1 cellular context compared by ENCODE assay signal in genomic region chr3:31980530-31981205, GRCh38.
TF ChIP-seq lines count a peak whose summit lies in the region.

No MANE protein-coding gene starts in this region.

TF ChIP-seq in HepG2, 621 proteins besides CTCF, POLR2A, EP300 and RAD21 (continued from another document and continues in another):
- 0 out of 2 replicates have a peak, but pooled peaks have one; percentile 51 for TF ChIP-seq ZNF512B (CRISPR knock-in tag; IDR thresholded peaks at IDR 0.05; ENCODE audit: borderline replicate concordance)
- TF ChIP-seq ZNF616 (CRISPR knock-in tag; IDR thresholded peaks at IDR 0.05; ENCODE audit: low read depth) = no peak
- TF ChIP-seq TBX2 (CRISPR knock-in tag; IDR thresholded peaks at IDR 0.05; ENCODE audit: borderline replicate concordance) = peak; percentile 51; the same call in 1 of the 2 replicates
- TF ChIP-seq NCOR1 (IDR thresholded peaks at IDR 0.05; ENCODE audit: borderline replicate concordance, low read length) = no peak
- TF ChIP-seq FOXP1 (IDR thresholded peaks at IDR 0.05) = no peak
- TF ChIP-seq FOXP1 (CRISPR knock-in tag; IDR thresholded peaks at IDR 0.05) = no peak
- TF ChIP-seq MXD4 (CRISPR knock-in tag; IDR thresholded peaks at IDR 0.05) = no peak
- TF ChIP-seq, protein P1, sequence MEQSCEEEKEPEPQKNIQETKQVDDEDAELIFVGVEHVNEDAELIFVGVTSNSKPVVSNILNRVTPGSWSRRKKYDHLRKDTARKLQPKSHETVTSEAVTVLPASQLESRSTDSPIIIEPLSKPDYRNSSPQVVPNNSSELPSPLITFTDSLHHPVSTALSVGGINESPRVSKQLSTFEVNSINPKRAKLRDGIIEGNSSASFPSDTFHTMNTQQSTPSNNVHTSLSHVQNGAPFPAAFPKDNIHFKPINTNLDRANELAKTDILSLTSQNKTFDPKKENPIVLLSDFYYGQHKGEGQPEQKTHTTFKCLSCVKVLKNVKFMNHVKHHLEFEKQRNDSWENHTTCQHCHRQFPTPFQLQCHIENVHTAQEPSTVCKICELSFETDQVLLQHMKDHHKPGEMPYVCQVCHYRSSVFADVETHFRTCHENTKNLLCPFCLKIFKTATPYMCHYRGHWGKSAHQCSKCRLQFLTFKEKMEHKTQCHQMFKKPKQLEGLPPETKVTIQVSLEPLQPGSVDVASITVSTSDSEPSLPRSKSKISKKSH (CRISPR knock-in tag; IDR thresholded peaks at IDR 0.05; ENCODE audit: borderline replicate concordance) = peak; percentile 55; the same call in 1 of the 2 replicates
- no peak for TF ChIP-seq GTF2F1 (IDR thresholded peaks at IDR 0.05; ENCODE audit: low read length)
- TF ChIP-seq ZNF382 (CRISPR knock-in tag; IDR thresholded peaks at IDR 0.05; ENCODE audit: borderline replicate concordance) = no peak
- TF ChIP-seq PATZ1 (CRISPR knock-in tag; IDR thresholded peaks at IDR 0.05) = peak; percentile 24
- 0 out of 2 replicates have a peak, but pooled peaks have one; percentile 20 for TF ChIP-seq ZNF746 (CRISPR knock-in tag; IDR thresholded peaks at IDR 0.05)
- TF ChIP-seq MLX (CRISPR knock-in tag; IDR thresholded peaks at IDR 0.05) = no peak
- TF ChIP-seq, protein P2, sequence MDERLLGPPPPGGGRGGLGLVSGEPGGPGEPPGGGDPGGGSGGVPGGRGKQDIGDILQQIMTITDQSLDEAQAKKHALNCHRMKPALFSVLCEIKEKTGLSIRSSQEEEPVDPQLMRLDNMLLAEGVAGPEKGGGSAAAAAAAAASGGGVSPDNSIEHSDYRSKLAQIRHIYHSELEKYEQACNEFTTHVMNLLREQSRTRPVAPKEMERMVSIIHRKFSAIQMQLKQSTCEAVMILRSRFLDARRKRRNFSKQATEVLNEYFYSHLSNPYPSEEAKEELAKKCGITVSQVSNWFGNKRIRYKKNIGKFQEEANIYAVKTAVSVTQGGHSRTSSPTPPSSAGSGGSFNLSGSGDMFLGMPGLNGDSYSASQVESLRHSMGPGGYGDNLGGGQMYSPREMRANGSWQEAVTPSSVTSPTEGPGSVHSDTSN (CRISPR knock-in tag; IDR thresholded peaks at IDR 0.05) = no peak
- 0 out of 2 replicates have a peak, but pooled peaks have one; percentile 30 for TF ChIP-seq ZNF12 (CRISPR knock-in tag; IDR thresholded peaks at IDR 0.05)
- TF ChIP-seq GMEB1 (CRISPR knock-in tag; IDR thresholded peaks at IDR 0.05; ENCODE audit: borderline replicate concordance) = no peak
- no peak for TF ChIP-seq SMARCE1 (IDR thresholded peaks at IDR 0.05; ENCODE audit: borderline replicate concordance)
- TF ChIP-seq HNRNPH1 (optimal IDR thresholded peaks at IDR 0.05; ENCODE audit: low read depth, low read length) = no peak
- TF ChIP-seq, protein P3, sequence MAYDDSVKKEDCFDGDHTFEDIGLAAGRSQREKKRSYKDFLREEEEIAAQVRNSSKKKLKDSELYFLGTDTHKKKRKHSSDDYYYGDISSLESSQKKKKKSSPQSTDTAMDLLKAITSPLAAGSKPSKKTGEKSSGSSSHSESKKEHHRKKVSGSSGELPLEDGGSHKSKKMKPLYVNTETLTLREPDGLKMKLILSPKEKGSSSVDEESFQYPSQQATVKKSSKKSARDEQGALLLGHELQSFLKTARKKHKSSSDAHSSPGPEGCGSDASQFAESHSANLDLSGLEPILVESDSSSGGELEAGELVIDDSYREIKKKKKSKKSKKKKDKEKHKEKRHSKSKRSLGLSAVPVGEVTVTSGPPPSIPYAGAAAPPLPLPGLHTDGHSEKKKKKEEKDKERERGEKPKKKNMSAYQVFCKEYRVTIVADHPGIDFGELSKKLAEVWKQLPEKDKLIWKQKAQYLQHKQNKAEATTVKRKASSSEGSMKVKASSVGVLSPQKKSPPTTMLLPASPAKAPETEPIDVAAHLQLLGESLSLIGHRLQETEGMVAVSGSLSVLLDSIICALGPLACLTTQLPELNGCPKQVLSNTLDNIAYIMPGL (CRISPR knock-in tag; IDR thresholded peaks at IDR 0.05; ENCODE audit: borderline replicate concordance in 1 of 2, low read depth in 1 of 2) = peak in 1 of 2 experiments; percentile 84; a peak in 2 of 4 replicates
- TF ChIP-seq PAWR (CRISPR knock-in tag; IDR thresholded peaks at IDR 0.05; ENCODE audit: borderline replicate concordance) = no peak
- peak; percentile 38; the same call in 1 of the 2 replicates for TF ChIP-seq SAP130 (CRISPR knock-in tag; IDR thresholded peaks at IDR 0.05; ENCODE audit: low read depth)
- no peak for TF ChIP-seq ZNF33A (CRISPR knock-in tag; IDR thresholded peaks at IDR 0.05; ENCODE audit: borderline replicate concordance)
- TF ChIP-seq UBTF (CRISPR knock-in tag; IDR thresholded peaks at IDR 0.05) = peak; percentile 93
- TF ChIP-seq ASH2L (IDR thresholded peaks at IDR 0.05; ENCODE audit: insufficient read length, low read depth, low read length) = peak; percentile 65
- TF ChIP-seq, protein P4, sequence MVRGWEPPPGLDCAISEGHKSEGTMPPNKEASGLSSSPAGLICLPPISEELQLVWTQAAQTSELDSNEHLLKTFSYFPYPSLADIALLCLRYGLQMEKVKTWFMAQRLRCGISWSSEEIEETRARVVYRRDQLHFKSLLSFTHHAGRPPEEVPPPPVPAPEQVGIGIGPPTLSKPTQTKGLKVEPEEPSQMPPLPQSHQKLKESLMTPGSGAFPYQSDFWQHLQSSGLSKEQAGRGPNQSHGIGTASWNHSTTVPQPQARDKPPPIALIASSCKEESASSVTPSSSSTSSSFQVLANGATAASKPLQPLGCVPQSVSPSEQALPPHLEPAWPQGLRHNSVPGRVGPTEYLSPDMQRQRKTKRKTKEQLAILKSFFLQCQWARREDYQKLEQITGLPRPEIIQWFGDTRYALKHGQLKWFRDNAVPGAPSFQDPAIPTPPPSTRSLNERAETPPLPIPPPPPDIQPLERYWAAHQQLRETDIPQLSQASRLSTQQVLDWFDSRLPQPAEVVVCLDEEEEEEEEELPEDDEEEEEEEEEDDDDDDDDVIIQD (CRISPR knock-in tag; IDR thresholded peaks at IDR 0.05; ENCODE audit: low read depth) = no peak
- TF ChIP-seq POLR2G (IDR thresholded peaks at IDR 0.05; ENCODE audit: low read depth, low read length) = peak; percentile 12; the same call in 1 of the 2 replicates
- TF ChIP-seq GZF1 (CRISPR knock-in tag; IDR thresholded peaks at IDR 0.05) = no peak
- TF ChIP-seq THAP7 (CRISPR knock-in tag; IDR thresholded peaks at IDR 0.05) = no peak; the same call in 1 of the 2 replicates
- TF ChIP-seq RXRB (CRISPR knock-in tag; IDR thresholded peaks at IDR 0.05; ENCODE audit: borderline replicate concordance) = 0 out of 2 replicates have a peak, but pooled peaks have one; percentile 13
- TF ChIP-seq ZEB1 (IDR thresholded peaks at IDR 0.05; ENCODE audit: insufficient replicate concordance, low read depth) = peak; percentile 79
- TF ChIP-seq ZNF777 (CRISPR knock-in tag; IDR thresholded peaks at IDR 0.05) = peak; percentile 76
- TF ChIP-seq ZNF710 (CRISPR knock-in tag; IDR thresholded peaks at IDR 0.05; ENCODE audit: borderline replicate concordance) = no peak
- TF ChIP-seq ZNF562 (CRISPR knock-in tag; IDR thresholded peaks at IDR 0.05; ENCODE audit: borderline replicate concordance) = no peak
- no peak for TF ChIP-seq GATAD1 (CRISPR knock-in tag; IDR thresholded peaks at IDR 0.05)
- no peak for TF ChIP-seq ZNF878 (CRISPR knock-in tag; IDR thresholded peaks at IDR 0.05)
- TF ChIP-seq ZNF33B (CRISPR knock-in tag; IDR thresholded peaks at IDR 0.05) = no peak
- peak; percentile 78; the same call in 1 of the 2 replicates for TF ChIP-seq MTA1 (CRISPR knock-in tag; IDR thresholded peaks at IDR 0.05; ENCODE audit: borderline replicate concordance)
- TF ChIP-seq, protein P5, sequence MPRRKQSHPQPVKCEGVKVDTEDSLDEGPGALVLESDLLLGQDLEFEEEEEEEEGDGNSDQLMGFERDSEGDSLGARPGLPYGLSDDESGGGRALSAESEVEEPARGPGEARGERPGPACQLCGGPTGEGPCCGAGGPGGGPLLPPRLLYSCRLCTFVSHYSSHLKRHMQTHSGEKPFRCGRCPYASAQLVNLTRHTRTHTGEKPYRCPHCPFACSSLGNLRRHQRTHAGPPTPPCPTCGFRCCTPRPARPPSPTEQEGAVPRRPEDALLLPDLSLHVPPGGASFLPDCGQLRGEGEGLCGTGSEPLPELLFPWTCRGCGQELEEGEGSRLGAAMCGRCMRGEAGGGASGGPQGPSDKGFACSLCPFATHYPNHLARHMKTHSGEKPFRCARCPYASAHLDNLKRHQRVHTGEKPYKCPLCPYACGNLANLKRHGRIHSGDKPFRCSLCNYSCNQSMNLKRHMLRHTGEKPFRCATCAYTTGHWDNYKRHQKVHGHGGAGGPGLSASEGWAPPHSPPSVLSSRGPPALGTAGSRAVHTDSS (CRISPR knock-in tag; conservative IDR thresholded peaks at IDR 0.05) = no peak
